In the genomic region with DNA sequence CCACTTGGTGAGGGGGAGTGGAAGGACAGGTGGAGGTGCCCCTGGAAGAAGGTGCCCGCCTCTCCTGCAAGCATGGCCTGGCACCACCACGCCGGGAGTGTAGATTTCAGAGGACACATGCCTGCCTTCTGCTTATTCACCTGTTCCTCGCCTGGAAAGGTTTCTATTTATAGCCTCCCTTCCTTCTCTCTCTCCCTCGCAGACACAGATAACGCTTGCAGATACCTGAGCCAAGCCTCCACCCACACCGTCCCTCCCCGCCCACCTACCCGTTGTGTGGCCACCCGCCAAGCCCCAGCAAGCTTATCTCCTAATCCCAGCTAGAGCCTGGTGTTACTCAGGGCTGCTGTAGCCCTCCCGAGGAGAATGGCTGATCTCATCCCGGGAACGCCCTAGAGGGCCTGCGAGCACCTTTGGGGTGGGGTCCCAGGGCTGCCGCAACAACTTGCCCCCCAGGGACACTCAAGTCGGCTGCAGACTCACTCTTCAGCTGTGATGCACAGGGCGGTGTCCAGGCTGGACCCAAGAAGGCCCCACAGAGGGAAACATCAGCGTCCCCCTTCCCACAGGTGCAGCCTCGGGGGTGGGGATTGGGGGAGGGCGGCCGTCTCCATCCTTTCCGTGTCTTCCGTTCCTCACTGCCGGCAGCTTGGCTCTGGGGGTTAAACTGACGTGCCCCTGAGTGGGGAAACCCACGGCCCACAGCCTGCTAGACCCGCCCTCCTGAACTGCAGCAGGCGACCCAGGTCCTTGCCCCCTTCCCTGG, we compare ENCODE assay signal across 1 cellular context.
TF ChIP-seq lines count a peak whose summit lies in the region.

No MANE protein-coding gene starts in this region.

TF ChIP-seq in K562, 482 proteins besides CTCF, POLR2A, EP300 and RAD21 (continued from another document and continues in another):
- TF ChIP-seq, protein P1, sequence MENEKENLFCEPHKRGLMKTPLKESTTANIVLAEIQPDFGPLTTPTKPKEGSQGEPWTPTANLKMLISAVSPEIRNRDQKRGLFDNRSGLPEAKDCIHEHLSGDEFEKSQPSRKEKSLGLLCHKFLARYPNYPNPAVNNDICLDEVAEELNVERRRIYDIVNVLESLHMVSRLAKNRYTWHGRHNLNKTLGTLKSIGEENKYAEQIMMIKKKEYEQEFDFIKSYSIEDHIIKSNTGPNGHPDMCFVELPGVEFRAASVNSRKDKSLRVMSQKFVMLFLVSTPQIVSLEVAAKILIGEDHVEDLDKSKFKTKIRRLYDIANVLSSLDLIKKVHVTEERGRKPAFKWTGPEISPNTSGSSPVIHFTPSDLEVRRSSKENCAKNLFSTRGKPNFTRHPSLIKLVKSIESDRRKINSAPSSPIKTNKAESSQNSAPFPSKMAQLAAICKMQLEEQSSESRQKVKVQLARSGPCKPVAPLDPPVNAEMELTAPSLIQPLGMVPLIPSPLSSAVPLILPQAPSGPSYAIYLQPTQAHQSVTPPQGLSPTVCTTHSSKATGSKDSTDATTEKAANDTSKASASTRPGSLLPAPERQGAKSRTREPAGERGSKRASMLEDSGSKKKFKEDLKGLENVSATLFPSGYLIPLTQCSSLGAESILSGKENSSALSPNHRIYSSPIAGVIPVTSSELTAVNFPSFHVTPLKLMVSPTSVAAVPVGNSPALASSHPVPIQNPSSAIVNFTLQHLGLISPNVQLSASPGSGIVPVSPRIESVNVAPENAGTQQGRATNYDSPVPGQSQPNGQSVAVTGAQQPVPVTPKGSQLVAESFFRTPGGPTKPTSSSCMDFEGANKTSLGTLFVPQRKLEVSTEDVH (IDR thresholded peaks at IDR 0.05; ENCODE audit: low read depth, partially characterized antibody) = no peak
- no peak for TF ChIP-seq PRMT5 (CRISPR knock-in tag; IDR thresholded peaks at IDR 0.05)
- no peak for TF ChIP-seq ZNF398 (CRISPR knock-in tag; IDR thresholded peaks at IDR 0.05)
- TF ChIP-seq, protein P2, sequence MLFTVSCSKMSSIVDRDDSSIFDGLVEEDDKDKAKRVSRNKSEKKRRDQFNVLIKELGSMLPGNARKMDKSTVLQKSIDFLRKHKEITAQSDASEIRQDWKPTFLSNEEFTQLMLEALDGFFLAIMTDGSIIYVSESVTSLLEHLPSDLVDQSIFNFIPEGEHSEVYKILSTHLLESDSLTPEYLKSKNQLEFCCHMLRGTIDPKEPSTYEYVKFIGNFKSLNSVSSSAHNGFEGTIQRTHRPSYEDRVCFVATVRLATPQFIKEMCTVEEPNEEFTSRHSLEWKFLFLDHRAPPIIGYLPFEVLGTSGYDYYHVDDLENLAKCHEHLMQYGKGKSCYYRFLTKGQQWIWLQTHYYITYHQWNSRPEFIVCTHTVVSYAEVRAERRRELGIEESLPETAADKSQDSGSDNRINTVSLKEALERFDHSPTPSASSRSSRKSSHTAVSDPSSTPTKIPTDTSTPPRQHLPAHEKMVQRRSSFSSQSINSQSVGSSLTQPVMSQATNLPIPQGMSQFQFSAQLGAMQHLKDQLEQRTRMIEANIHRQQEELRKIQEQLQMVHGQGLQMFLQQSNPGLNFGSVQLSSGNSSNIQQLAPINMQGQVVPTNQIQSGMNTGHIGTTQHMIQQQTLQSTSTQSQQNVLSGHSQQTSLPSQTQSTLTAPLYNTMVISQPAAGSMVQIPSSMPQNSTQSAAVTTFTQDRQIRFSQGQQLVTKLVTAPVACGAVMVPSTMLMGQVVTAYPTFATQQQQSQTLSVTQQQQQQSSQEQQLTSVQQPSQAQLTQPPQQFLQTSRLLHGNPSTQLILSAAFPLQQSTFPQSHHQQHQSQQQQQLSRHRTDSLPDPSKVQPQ (CRISPR knock-in tag; IDR thresholded peaks at IDR 0.05; ENCODE audit: borderline replicate concordance) = no peak
- peak; percentile 78 for TF ChIP-seq FOXM1 (IDR thresholded peaks at IDR 0.05; ENCODE audit: low read depth)
- no peak for TF ChIP-seq FOXM1 (CRISPR knock-in tag; IDR thresholded peaks at IDR 0.05; ENCODE audit: low read depth)
- TF ChIP-seq CREBBP (IDR thresholded peaks at IDR 0.05; ENCODE audit: low read depth, low read length) = no peak
- 0 out of 2 replicates have a peak, but pooled peaks have one; percentile 51 for TF ChIP-seq TAF15 (IDR thresholded peaks at IDR 0.05; ENCODE audit: low read depth, low read length)
- TF ChIP-seq GTF3C2 (IDR thresholded peaks at IDR 0.05; ENCODE audit: borderline replicate concordance, extremely low read depth, insufficient read length) = no peak
- TF ChIP-seq MCM3 (IDR thresholded peaks at IDR 0.05) = no peak
- TF ChIP-seq, protein P3, sequence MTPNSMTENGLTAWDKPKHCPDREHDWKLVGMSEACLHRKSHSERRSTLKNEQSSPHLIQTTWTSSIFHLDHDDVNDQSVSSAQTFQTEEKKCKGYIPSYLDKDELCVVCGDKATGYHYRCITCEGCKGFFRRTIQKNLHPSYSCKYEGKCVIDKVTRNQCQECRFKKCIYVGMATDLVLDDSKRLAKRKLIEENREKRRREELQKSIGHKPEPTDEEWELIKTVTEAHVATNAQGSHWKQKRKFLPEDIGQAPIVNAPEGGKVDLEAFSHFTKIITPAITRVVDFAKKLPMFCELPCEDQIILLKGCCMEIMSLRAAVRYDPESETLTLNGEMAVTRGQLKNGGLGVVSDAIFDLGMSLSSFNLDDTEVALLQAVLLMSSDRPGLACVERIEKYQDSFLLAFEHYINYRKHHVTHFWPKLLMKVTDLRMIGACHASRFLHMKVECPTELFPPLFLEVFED (CRISPR knock-in tag; conservative IDR thresholded peaks at IDR 0.05) = no peak
- no peak for TF ChIP-seq FOS (IDR thresholded peaks at IDR 0.05; ENCODE audit: extremely low read depth, insufficient read length)
- peak; percentile 90; the same call in 1 of the 2 replicates for TF ChIP-seq ZBED1 (IDR thresholded peaks at IDR 0.05)
- TF ChIP-seq, protein P4, sequence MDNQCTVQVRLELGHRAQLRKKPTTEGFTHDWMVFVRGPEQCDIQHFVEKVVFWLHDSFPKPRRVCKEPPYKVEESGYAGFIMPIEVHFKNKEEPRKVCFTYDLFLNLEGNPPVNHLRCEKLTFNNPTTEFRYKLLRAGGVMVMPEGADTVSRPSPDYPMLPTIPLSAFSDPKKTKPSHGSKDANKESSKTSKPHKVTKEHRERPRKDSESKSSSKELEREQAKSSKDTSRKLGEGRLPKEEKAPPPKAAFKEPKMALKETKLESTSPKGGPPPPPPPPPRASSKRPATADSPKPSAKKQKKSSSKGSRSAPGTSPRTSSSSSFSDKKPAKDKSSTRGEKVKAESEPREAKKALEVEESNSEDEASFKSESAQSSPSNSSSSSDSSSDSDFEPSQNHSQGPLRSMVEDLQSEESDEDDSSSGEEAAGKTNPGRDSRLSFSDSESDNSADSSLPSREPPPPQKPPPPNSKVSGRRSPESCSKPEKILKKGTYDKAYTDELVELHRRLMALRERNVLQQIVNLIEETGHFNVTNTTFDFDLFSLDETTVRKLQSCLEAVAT (IDR thresholded peaks at IDR 0.05) = peak in 1 of 2 experiments; percentile 49; a peak in 1 of 4 replicates
- TF ChIP-seq TRIM28 (IDR thresholded peaks at IDR 0.05) = no peak
- TF ChIP-seq TCF7 (IDR thresholded peaks at IDR 0.05; ENCODE audit: borderline replicate concordance) = peak; percentile 90; the same call in 1 of the 2 replicates
- no peak for TF ChIP-seq RBM14 (IDR thresholded peaks at IDR 0.05; ENCODE audit: borderline replicate concordance, insufficient read depth, low read depth, low read length)
- TF ChIP-seq ID3 (CRISPR knock-in tag; IDR thresholded peaks at IDR 0.05) = no peak
- peak; percentile 76 for TF ChIP-seq ID3 (tag; IDR thresholded peaks at IDR 0.05)
- no peak for TF ChIP-seq ZNF3 (CRISPR knock-in tag; IDR thresholded peaks at IDR 0.05)
- no peak for TF ChIP-seq ZSCAN29 (IDR thresholded peaks at IDR 0.05)
- peak; percentile 96 for TF ChIP-seq NCOR1 (IDR thresholded peaks at IDR 0.05)
- no peak for TF ChIP-seq NELFE (IDR thresholded peaks at IDR 0.05; ENCODE audit: insufficient read depth, insufficient read length)
- TF ChIP-seq CCNT2 (IDR thresholded peaks at IDR 0.05; ENCODE audit: borderline replicate concordance, extremely low read depth, insufficient read length, low read depth, low read length) = peak; percentile 95
- TF ChIP-seq CBFA2T3 (IDR thresholded peaks at IDR 0.05) = peak; percentile 97
- TF ChIP-seq ZNF274 (IDR thresholded peaks at IDR 0.05; ENCODE audit: borderline replicate concordance, low read depth, low read length) = no peak
- TF ChIP-seq STAG1 (CRISPR knock-in tag; IDR thresholded peaks at IDR 0.05; ENCODE audit: borderline replicate concordance) = no peak
- peak; percentile 96 for TF ChIP-seq MYNN (IDR thresholded peaks at IDR 0.05)
- no peak for TF ChIP-seq MYNN (CRISPR knock-in tag; IDR thresholded peaks at IDR 0.05)
- TF ChIP-seq PTTG1 (tag; IDR thresholded peaks at IDR 0.05; ENCODE audit: low read depth) = no peak
- no peak for TF ChIP-seq SMARCA5 (IDR thresholded peaks at IDR 0.05)
- peak; percentile 99 for TF ChIP-seq MEF2D (tag; conservative IDR thresholded peaks at IDR 0.05; ENCODE audit: low read depth)
- no peak; the same call in 1 of the 2 replicates for TF ChIP-seq THRAP3 (IDR thresholded peaks at IDR 0.05; ENCODE audit: borderline replicate concordance)
- TF ChIP-seq ASH1L (IDR thresholded peaks at IDR 0.05; ENCODE audit: borderline replicate concordance, low read depth, partially characterized antibody) = no peak
- TF ChIP-seq BRCA1 (IDR thresholded peaks at IDR 0.05) = no peak
- no peak for TF ChIP-seq BRCA1 (CRISPR knock-in tag; IDR thresholded peaks at IDR 0.05)
- no peak for TF ChIP-seq MAFF (IDR thresholded peaks at IDR 0.05; ENCODE audit: low read length)
- TF ChIP-seq SRSF7 (optimal IDR thresholded peaks at IDR 0.05; ENCODE audit: low read depth, low read length) = no peak
- peak; percentile 94 for TF ChIP-seq ATF7 (IDR thresholded peaks at IDR 0.05)
- peak; percentile 73 for TF ChIP-seq RBM39 (optimal IDR thresholded peaks at IDR 0.05; ENCODE audit: low read depth, low read length)
- no peak for TF ChIP-seq ZNF280B (CRISPR knock-in tag; IDR thresholded peaks at IDR 0.05)
- no peak for TF ChIP-seq CBX1 (IDR thresholded peaks at IDR 0.05; ENCODE audit: low read depth)
- TF ChIP-seq IRF9 (tag; IDR thresholded peaks at IDR 0.05) = no peak
- TF ChIP-seq GTF2A2 (tag; IDR thresholded peaks at IDR 0.05) = no peak
- TF ChIP-seq ESRRA (IDR thresholded peaks at IDR 0.05; ENCODE audit: borderline replicate concordance, low read depth) = peak; percentile 46; the same call in 1 of the 2 replicates
- no peak for TF ChIP-seq RBM15 (IDR thresholded peaks at IDR 0.05; ENCODE audit: insufficient read depth, low read length)
- TF ChIP-seq LCOR (CRISPR knock-in tag; IDR thresholded peaks at IDR 0.05) = peak; percentile 81
- TF ChIP-seq FOXK2 (conservative IDR thresholded peaks at IDR 0.05 in 1 of 2, IDR thresholded peaks at IDR 0.05 in 1 of 2; ENCODE audit: low read depth in 2 of 2) = peak; percentile 40 to 49; a peak in 1 of 4 replicates
- TF ChIP-seq HDAC6 (IDR thresholded peaks at IDR 0.05; ENCODE audit: low read depth, low read length) = no peak
- TF ChIP-seq DPF2 (IDR thresholded peaks at IDR 0.05) = peak; percentile 99
